14 cellular contexts compared by ENCODE assay signal in the genomic region with DNA sequence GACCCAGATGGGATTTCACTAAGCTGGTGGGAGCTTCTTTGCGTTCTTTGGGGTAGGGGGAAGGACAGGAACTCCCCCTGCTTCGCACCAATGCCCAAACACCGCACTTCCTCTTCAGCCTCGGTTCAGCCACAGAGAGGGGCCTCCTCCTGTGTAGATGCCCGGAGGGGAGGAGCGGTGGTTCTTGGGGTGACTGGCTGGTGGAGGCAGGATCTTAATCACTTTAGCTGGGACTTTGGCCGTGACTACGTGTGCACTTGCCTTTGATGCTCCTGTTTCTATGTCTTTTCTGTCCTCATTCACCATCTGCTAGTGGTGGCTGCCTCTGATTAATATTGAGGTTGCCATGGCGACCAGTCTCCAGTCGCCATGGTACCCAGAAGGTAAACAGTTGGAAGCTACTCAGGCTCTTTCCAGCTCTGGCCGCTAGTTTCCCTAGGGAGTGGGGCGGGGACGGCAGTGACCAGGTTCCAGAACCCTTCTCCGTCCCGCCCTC. TPM values are rescaled to one million over a fixed set of nuclear protein-coding genes. Genes with fewer than 3 reads are reported as not detected.
DNase-seq lines count a peak whose midpoint lies in the region; ATAC-seq and TF ChIP-seq lines count a peak whose summit lies in the region.
"Had no signal": no experiment of that assay in that cellular context is flagged by ENCODE, and none has a peak within 500 bp of the region (broad histone marks: within the 10 kb centered on the region; RNA-seq: fewer than 3 reads in every experiment).

No MANE protein-coding gene starts in this region.

- peaks cover 18% of the 10 kb centered on the region for H3K27me3 Mint-ChIP-seq in endothelial cell (ENCODE audit: unreplicated experiment)

- H3K36me3 Mint-ChIP-seq in endothelial cell (ENCODE audit: low read depth, unreplicated experiment): peaks cover 3% of the 10 kb centered on the region

- TF ChIP-seq CTCF in endothelial cell (IDR thresholded peaks at IDR 0.05; ENCODE audit: unreplicated experiment): no peak

- ATAC-seq in HG03135 (IDR thresholded peaks at IDR 0.05; ENCODE audit: unreplicated experiment): no peak
- no peak for ATAC-seq in HG02763 (IDR thresholded peaks at IDR 0.05; ENCODE audit: unreplicated experiment)
- ATAC-seq: PC-3, sciatic nerve had no signal

- H3K4me1 Mint-ChIP-seq in endothelial cell (ENCODE audit: unreplicated experiment): peaks cover 9% of the 10 kb centered on the region

- peak overlapping the region; percentile 58 for H3K4me3 Mint-ChIP-seq in endothelial cell (ENCODE audit: unreplicated experiment)

- H3K27ac Mint-ChIP-seq in endothelial cell (ENCODE audit: unreplicated experiment): no peak overlapping the region
- H3K27ac Mint-ChIP-seq: activated naive CD4-positive, alpha-beta T cell treated with anti-CD3 and anti-CD28 coated beads, Interleukin-2, amount 50 U/mL, for 72 hours had no signal

- H3K9me3 Mint-ChIP-seq in endothelial cell (ENCODE audit: unreplicated experiment): no peaks in the 10 kb centered on the region

- DNase-seq in NCI-H446 (lab: John Stamatoyannopoulos, UW): peak; percentile 19 to 21
- no peak for DNase-seq in NCI-H446 treated with DMSO at 0.1 percent for 48 hours (lab: John Stamatoyannopoulos, UW)
- peak; percentile 26 for DNase-seq in NCI-H2196 treated with DMSO at 0.1 percent for 48 hours (lab: John Stamatoyannopoulos, UW; ENCODE audit: unreplicated experiment)
- DNase-seq in endothelial cell (ENCODE audit: low spot score): peak; percentile 11
- peak; percentile 80 for DNase-seq in retina
- DNase-seq in OCI-M2 (lab: John Stamatoyannopoulos, UW; ENCODE audit: unreplicated experiment): no peak
- DNase-seq: effector memory CD4-positive, alpha-beta T cell; islet precursor cell; PC-3 had no signal

RNA-seq across cellular contexts. Expression of a gene that starts 1.9 kb away (rescaled TPM):
- 0.10 TPM for total RNA-seq in endothelial cell (ENCODE audit: unreplicated experiment)
- total RNA-seq: A673; activated naive CD4-positive, alpha-beta T cell treated with anti-CD3 and anti-CD28 coated beads, Interleukin-2, amount 50 U/mL, for 72 hours; PC-3; sciatic nerve had no signal

Comparison
In these comparisons a context has a peak if more than half of its experiments do, and no peak if none do; other contexts are left out.
1. DNase-seq: peak in NCI-H446 (2 of 2), NCI-H2196 treated with DMSO at 0.1 percent for 48 hours (single experiment), endothelial cell (single experiment) and retina (single experiment); none in NCI-H446 treated with DMSO at 0.1 percent for 48 hours (single experiment) and OCI-M2 (single experiment).